In genomic region chrX:23854945-23855344, GRCh38 we compare ENCODE assay signal across 25 cellular contexts. TPM values are rescaled to one million over a fixed set of nuclear protein-coding genes. Genes with fewer than 3 reads are reported as not detected.
DNase-seq lines count a peak whose midpoint lies in the region; ATAC-seq, FAIRE-seq and TF ChIP-seq lines count a peak whose summit lies in the region.
"Had no signal": no experiment of that assay in that cellular context is flagged by ENCODE, and none has a peak within 500 bp of the region (broad histone marks: within the 10 kb centered on the region; RNA-seq: fewer than 3 reads in every experiment).

No MANE protein-coding gene starts in this region.

- H2AK9ac ChIP-seq in IMR-90 (replicated peaks; ENCODE audit: low read depth, low read length, poor library complexity), result no peak overlapping the region

- H3K18ac ChIP-seq in IMR-90 (ENCODE audit: low read depth, low read length), result no peak overlapping the region

- no peak overlapping the region for H4K8ac ChIP-seq in IMR-90 (ENCODE audit: low read depth in 2 of 2, low read length in 2 of 2)

- FAIRE-seq in A549 (lab: Jason Lieb, UNC) (no peak), K562 (lab: Jason Lieb, UNC) (no peak)
- FAIRE-seq: G401.6, H54 had no signal

- H2BK5ac ChIP-seq in IMR-90 (ENCODE audit: low read depth, low read length, poor library complexity, severe bottlenecking), result no peak overlapping the region

- DNase-seq in A549 (ENCODE audit: low read depth in 1 of 2, low spot score in 1 of 2) (no peak), IMR-90 (no peak), K562 (ENCODE audit: extremely low read depth in 1 of 4, low spot score in 3 of 4) (no peak), lower lobe of right lung (peak; percentile 50), NCI-H510A (lab: John Stamatoyannopoulos, UW) (no peak)
- DNase-seq: activated CD4-positive, alpha-beta T cell treated with anti-CD3 and anti-CD28 coated beads, Interleukin-2, amount 10 ng/mL, durations not matched to agents 24 days and 14 days; activated naive CD4-positive, alpha-beta T cell; activated T-cell treated with anti-CD3 and anti-CD28 coated beads, Interleukin-2, amount 50 U/mL, for 4 hours; C1 segment of cervical spinal cord; Caco-2; naive B cell; NCI-H1436; occipital lobe had no signal

- no peak overlapping the region for H3K4me2 ChIP-seq in A549
- no peak overlapping the region for H3K4me2 ChIP-seq in IMR-90 (ENCODE audit: low read depth, low read length)
- H3K4me2 ChIP-seq in K562 (ENCODE audit: insufficient read depth, low read length), result no peak overlapping the region

- H3K27me3 ChIP-seq in IMR-90 (ENCODE audit: control insufficient read depth, insufficient read depth, low read length) (no peaks in the 10 kb centered on the region), K562 (ENCODE audit: control insufficient read depth in 2 of 2, insufficient read depth in 2 of 2, low read length in 2 of 2) (no peaks in the 10 kb centered on the region), lower lobe of right lung (ENCODE audit: low read depth) (no peaks in the 10 kb centered on the region)

- H3K36me3 Mint-ChIP-seq in activated T-helper 17 cell treated with anti-CD3 and anti-CD28 coated beads, Interleukin-2, amount 50 U/mL, for 72 hours (ENCODE audit: low read depth), result no peaks in the 10 kb centered on the region
- H3K36me3 Mint-ChIP-seq: naive B cell had no signal

- no peak for TF ChIP-seq POLR2A in A549 (IDR thresholded peaks at IDR 0.05; ENCODE audit: low read length)
- TF ChIP-seq POLR2A in IMR-90 (IDR thresholded peaks at IDR 0.05; ENCODE audit: low read depth, low read length), result no peak
- TF ChIP-seq POLR2A in K562 (conservative IDR thresholded peaks at IDR 0.05), result no peak

- H4K5ac ChIP-seq in IMR-90 (ENCODE audit: low read depth, low read length), result no peak overlapping the region

- ATAC-seq in A549 (no peak), IMR-90 (ENCODE audit: low read depth) (no peak), K562 (no peak), lower lobe of right lung (no peak), GM18873 (IDR thresholded peaks at IDR 0.05; ENCODE audit: low FRiP score, unreplicated experiment) (no peak)
- no peak for ATAC-seq in activated T-helper 17 cell treated with anti-CD3 and anti-CD28 coated beads, Interleukin-2, amount 50 U/mL, for 72 hours (replicated peaks)
- ATAC-seq: activated T-cell treated with anti-CD3 and anti-CD28 coated beads, Interleukin-2, amount 50 U/mL, for 4 hours; SK-N-SH treated with all-trans-retinoic acid at 6 μM for 48 hours had no signal

- no peak overlapping the region for H2AK5ac ChIP-seq in IMR-90 (ENCODE audit: low read depth, low read length)

- in situ Hi-C loops in IMR-90 (cut with MboI; ENCODE audit: low sequenced_read_pairs), result no loop called here
- in situ Hi-C loops in K562 (cut with MboI), result no loop called here

- H2BK20ac ChIP-seq in IMR-90 (ENCODE audit: low read depth, low read length), result no peak overlapping the region

- H3K4me3 ChIP-seq in A549 (no peak overlapping the region), IMR-90 (ENCODE audit: insufficient read depth, low read depth, low read length) (no peak overlapping the region), K562 (no peak overlapping the region), lower lobe of right lung (no peak overlapping the region)

- CTCF ChIA-PET in A549 (lab: Yijun Ruan, JAX) (interaction anchor here (0.6 to 3.8 kb wide), 4 partner anchors 11 to 72 kb away, joined by 3 to 14 read pairs (median 6); partner anchors contain the start of gene SAT1), IMR-90 (lab: Yijun Ruan, JAX) (interaction anchor here (0.6 kb wide), 1 partner anchor 173 kb away, joined by 3 read pairs; no protein-coding TSS in a partner anchor), K562 (lab: Yijun Ruan, JAX; ENCODE audit: low intra/inter-chr PET ratio) (no interaction called here)

- TF ChIP-seq RAD21 in A549 (conservative IDR thresholded peaks at IDR 0.05 in 1 of 2, IDR thresholded peaks at IDR 0.05 in 1 of 2) (no peak), IMR-90 (IDR thresholded peaks at IDR 0.05; ENCODE audit: low read length) (no peak), K562 (CRISPR knock-in tag; conservative IDR thresholded peaks at IDR 0.05 in 1 of 2, IDR thresholded peaks at IDR 0.05 in 1 of 2) (no peak)

- no peaks in the 10 kb centered on the region for H3K79me1 ChIP-seq in IMR-90 (ENCODE audit: low read depth in 1 of 2, low read length in 2 of 2)

- H3K27ac ChIP-seq in A549, result no peak overlapping the region
- H3K27ac ChIP-seq in IMR-90 (ENCODE audit: insufficient read depth, low read length), result no peak overlapping the region
- H3K27ac ChIP-seq in K562 (ENCODE audit: extremely low read depth, low read depth, low read length), result no peak overlapping the region
- no peak overlapping the region for H3K27ac ChIP-seq in lower lobe of right lung
- H3K27ac ChIP-seq: VCaP had no signal

- no peak overlapping the region for H3K4me3 Mint-ChIP-seq in activated T-helper 17 cell treated with anti-CD3 and anti-CD28 coated beads, Interleukin-2, amount 50 U/mL, for 72 hours
- H3K4me3 Mint-ChIP-seq: activated CD4-positive, alpha-beta T cell treated with anti-CD3 and anti-CD28 coated beads, Interleukin-2, amount 10 ng/mL, durations not matched to agents 24 days and 14 days; activated T-cell treated with anti-CD3 and anti-CD28 coated beads, Interleukin-2, amount 50 U/mL, for 4 hours; brain; naive B cell; stimulated activated naive CD8-positive, alpha-beta T cell treated with anti-CD3 and anti-CD28 coated beads, Interleukin-15, Interleukin-2, amounts not matched to agents 100 ng/mL and 50 ng/mL, for 24 hours; T-helper 2 cell treated with Interferon-gamma antibody and Interleukin-4, amounts not matched to agents 5 μg/mL and 100 μg/mL, for 36 hours had no signal

- TF ChIP-seq EP300 in A549 (IDR thresholded peaks at IDR 0.05), result no peak
- TF ChIP-seq EP300 in K562 (IDR thresholded peaks at IDR 0.05; ENCODE audit: low read length), result no peak

- intact Hi-C loops in IMR-90 (cut with micrococcal nuclease), result no loop called here
- intact Hi-C loops in K562 (cut with micrococcal nuclease), result no loop called here
- intact Hi-C loops in lower lobe of right lung (cut with DNase I), result no loop called here

- POLR2A ChIA-PET in A549 (lab: Yijun Ruan, JAX), result interaction anchor here (0.7 kb wide), 1 partner anchor 34 kb away, joined by 3 read pairs; no protein-coding TSS in a partner anchor
- POLR2A ChIA-PET in IMR-90 (lab: Charles Lee; ENCODE audit: unreplicated experiment), result interaction anchor here (0.7 kb wide), 1 partner anchor 11 kb away, joined by 15 read pairs; no protein-coding TSS in a partner anchor
- POLR2A ChIA-PET in K562 (lab: Yijun Ruan, JAX), result interaction anchor here (0.6 kb wide), 1 partner anchor 72 kb away, joined by 3 read pairs; the partner anchor contains the start of gene SAT1

- no peak overlapping the region for H3K23ac ChIP-seq in IMR-90 (ENCODE audit: low read depth, low read length)

- H3K9me1 ChIP-seq in IMR-90 (ENCODE audit: insufficient read depth, low read length) (peaks cover 3% of the 10 kb centered on the region; the same call in 1 of the 2 replicates), K562 (ENCODE audit: control insufficient read depth, insufficient read depth, low read length) (no peaks in the 10 kb centered on the region)

- H2AFZ ChIP-seq in IMR-90 (replicated peaks; ENCODE audit: low read length, poor library complexity) (no peak overlapping the region), K562 (ENCODE audit: low read depth, low read length) (no peak overlapping the region)

- H4K91ac ChIP-seq in IMR-90 (ENCODE audit: insufficient read depth, low read depth, low read length), result no peak overlapping the region

- H3K36me3 ChIP-seq in IMR-90 (ENCODE audit: control insufficient read depth, insufficient read depth, low read length), result no peaks in the 10 kb centered on the region
- H3K36me3 ChIP-seq in K562 (ENCODE audit: control insufficient read depth, insufficient read depth, low read length), result peaks cover 12% of the 10 kb centered on the region; the same call in 1 of the 3 replicates
- H3K36me3 ChIP-seq in lower lobe of right lung, result no peaks in the 10 kb centered on the region

- H3K27ac Mint-ChIP-seq in activated T-helper 17 cell treated with anti-CD3 and anti-CD28 coated beads, Interleukin-2, amount 50 U/mL, for 72 hours, result no peak overlapping the region
- H3K27ac Mint-ChIP-seq: activated CD4-positive, alpha-beta T cell treated with anti-CD3 and anti-CD28 coated beads, Interleukin-2, amount 10 ng/mL, durations not matched to agents 24 days and 14 days; brain; stimulated activated naive CD8-positive, alpha-beta T cell treated with anti-CD3 and anti-CD28 coated beads, Interleukin-15, Interleukin-2, amounts not matched to agents 100 ng/mL and 50 ng/mL, for 24 hours; T-helper 2 cell treated with Interferon-gamma antibody and Interleukin-4, amounts not matched to agents 5 μg/mL and 100 μg/mL, for 36 hours had no signal

- H3K4me1 Mint-ChIP-seq in activated T-helper 17 cell treated with anti-CD3 and anti-CD28 coated beads, Interleukin-2, amount 50 U/mL, for 72 hours, result no peaks in the 10 kb centered on the region
- H3K4me1 Mint-ChIP-seq: activated CD4-positive, alpha-beta T cell treated with anti-CD3 and anti-CD28 coated beads, Interleukin-2, amount 10 ng/mL, durations not matched to agents 24 days and 14 days; brain; naive B cell had no signal

- BruUV-seq in IMR-90 (replicated peaks; lab: Mats Ljungman, UMichigan), result no TSS peak
- BruUV-seq in K562 (replicated peaks; lab: Mats Ljungman, UMichigan), result no TSS peak

- no peak overlapping the region for H2BK15ac ChIP-seq in IMR-90 (ENCODE audit: low read depth, low read length)

- TF ChIP-seq CTCF in A549 (IDR thresholded peaks at IDR 0.05) (no peak), IMR-90 (conservative IDR thresholded peaks at IDR 0.05; ENCODE audit: low read depth, low read length) (no peak), K562 (IDR thresholded peaks at IDR 0.05 in 2 of 3, conservative IDR thresholded peaks at IDR 0.05 in 1 of 3; ENCODE audit: insufficient read depth in 2 of 3, low read depth in 1 of 3, low read length in 3 of 3) (no peak), lower lobe of right lung (IDR thresholded peaks at IDR 0.05) (no peak)

- no peak overlapping the region for H2BK120ac ChIP-seq in IMR-90 (ENCODE audit: low read depth, low read length)

- H3K9ac ChIP-seq in IMR-90 (ENCODE audit: low read depth, low read length), result no peak overlapping the region
- no peak overlapping the region for H3K9ac ChIP-seq in K562 (ENCODE audit: insufficient read depth in 1 of 2, low read depth in 2 of 2, low read length in 2 of 2)

- H3K27me3 Mint-ChIP-seq in activated T-helper 17 cell treated with anti-CD3 and anti-CD28 coated beads, Interleukin-2, amount 50 U/mL, for 72 hours, result no peaks in the 10 kb centered on the region
- H3K27me3 Mint-ChIP-seq: activated CD4-positive, alpha-beta T cell treated with anti-CD3 and anti-CD28 coated beads, Interleukin-2, amount 10 ng/mL, durations not matched to agents 24 days and 14 days; brain; naive B cell; stimulated activated naive CD8-positive, alpha-beta T cell treated with anti-CD3 and anti-CD28 coated beads, Interleukin-15, Interleukin-2, amounts not matched to agents 100 ng/mL and 50 ng/mL, for 24 hours had no signal

- WGBS in A549 (ENCODE audit: missing lambda C conversion rate), result 95% methylated on average over 3 of the region's 3 CpGs
- WGBS in IMR-90 (ENCODE audit: extremely low coverage in 2 of 2, insufficient read length in 1 of 2), 2 experiments, result no CpG with 5 or more reads among the region's 3 CpGs
- 100% methylated on average over 3 of the region's 3 CpGs for WGBS in K562 (ENCODE audit: insufficient coverage, low coverage, missing lambda C conversion rate)

- no peaks in the 10 kb centered on the region for H3K9me3 Mint-ChIP-seq in activated T-helper 17 cell treated with anti-CD3 and anti-CD28 coated beads, Interleukin-2, amount 50 U/mL, for 72 hours
- H3K9me3 Mint-ChIP-seq: activated CD4-positive, alpha-beta T cell treated with anti-CD3 and anti-CD28 coated beads, Interleukin-2, amount 10 ng/mL, durations not matched to agents 24 days and 14 days; activated T-cell treated with anti-CD3 and anti-CD28 coated beads, Interleukin-2, amount 50 U/mL, for 4 hours; brain; naive B cell; stimulated activated naive CD8-positive, alpha-beta T cell treated with anti-CD3 and anti-CD28 coated beads, Interleukin-15, Interleukin-2, amounts not matched to agents 100 ng/mL and 50 ng/mL, for 24 hours; T-helper 2 cell treated with Interferon-gamma antibody and Interleukin-4, amounts not matched to agents 5 μg/mL and 100 μg/mL, for 36 hours had no signal

- H3K9me3 ChIP-seq in A549 (no peaks in the 10 kb centered on the region), IMR-90 (ENCODE audit: control insufficient read depth, insufficient read depth, low read length) (no peaks in the 10 kb centered on the region), K562 (replicated peaks; ENCODE audit: control insufficient read depth, insufficient read depth, low read depth, low read length) (no peaks in the 10 kb centered on the region), lower lobe of right lung (no peaks in the 10 kb centered on the region)
- H3K9me3 ChIP-seq: Caco-2 had no signal

- H3K14ac ChIP-seq in IMR-90 (replicated peaks; ENCODE audit: low read depth, low read length), result no peak overlapping the region

- no peak overlapping the region for H3K56ac ChIP-seq in IMR-90 (ENCODE audit: extremely low read depth, insufficient read depth, low read length)

- H3K79me2 ChIP-seq in K562 (ENCODE audit: control insufficient read depth, insufficient read depth, low read length), result no peaks in the 10 kb centered on the region

- peaks cover 10% of the 10 kb centered on the region; the same call in 2 of the 3 replicates for H3K4me1 ChIP-seq in A549
- no peaks in the 10 kb centered on the region for H3K4me1 ChIP-seq in IMR-90 (ENCODE audit: control insufficient read depth, insufficient read depth, low read length)
- H3K4me1 ChIP-seq in K562 (replicated peaks in 1 of 2; ENCODE audit: control insufficient read depth in 2 of 2, insufficient read depth in 2 of 2, low read length in 2 of 2), result no peaks in the 10 kb centered on the region; a peak in 2 of 5 replicates
- no peaks in the 10 kb centered on the region for H3K4me1 ChIP-seq in lower lobe of right lung

- dilution Hi-C loops in IMR-90 (cut with HindIII; ENCODE audit: low sequenced_read_pairs, unreplicated experiment), result no loop called here

- H4K20me1 ChIP-seq in IMR-90 (ENCODE audit: insufficient read depth, low read length), result no peaks in the 10 kb centered on the region
- no peaks in the 10 kb centered on the region for H4K20me1 ChIP-seq in K562 (replicated peaks; ENCODE audit: control insufficient read depth, insufficient read depth, low read length)

- no peak overlapping the region for H3K4ac ChIP-seq in IMR-90 (ENCODE audit: low read depth, low read length)

RNA-seq across cellular contexts. Expression of gene APOO, which starts 52.8 kb away (rescaled TPM):
- polyA plus RNA-seq in A549 (2011; rRNA removed), result 48.5 and 59.4 TPM in 2 replicates
- polyA plus RNA-seq in A549 (2012; cell fraction: cytosol; rRNA removed), result 30.5 and 33.8 TPM in 2 replicates
- 10.6 and 10.7 TPM in 2 replicates for polyA plus RNA-seq in A549 (2012; cell fraction: nucleus; rRNA removed)
- polyA plus RNA-seq in A549 (2017; fragmentation: RNase III; extraction: RNeasy Plus Mini Kit Qiagen cat#74134 plus additional on column Dnase treatment), result 33.3 to 35.1 TPM (median 33.5 TPM) in 3 replicates
- polyA minus RNA-seq in A549 (2011; rRNA and poly(A)+ RNA removed), result 9.4 and 9.8 TPM in 2 replicates
- total RNA-seq in IMR-90 (2012; rRNA removed), result 9.0 and 11.4 TPM in 2 replicates
- polyA plus RNA-seq in IMR-90 (2012; rRNA removed), result 14.2 and 15.2 TPM in 2 replicates
- polyA plus RNA-seq in IMR-90 (2012; cell fraction: cytosol; rRNA removed), result 3.4 and 3.9 TPM in 2 replicates
- 1.4 and 4.0 TPM in 2 replicates for polyA plus RNA-seq in IMR-90 (2012; cell fraction: nucleus; rRNA removed; ENCODE audit: low replicate concordance)
- total RNA-seq in K562 (2011; cell fraction: chromatin; rRNA removed; ENCODE audit: low replicate concordance), result 16.2 and 19.7 TPM in 2 replicates
- 11.2 and 12.5 TPM in 2 replicates for total RNA-seq in K562 (2011; cell fraction: nucleolus; rRNA removed)
- 18.0 and 23.3 TPM in 2 replicates for total RNA-seq in K562 (2011; cell fraction: nucleoplasm; rRNA removed)
- 37.3 and 43.7 TPM in 2 replicates for total RNA-seq in K562 (2014; rRNA removed)
- total RNA-seq in K562 (2014; rRNA removed; fragmentation: Illumina TruSeq; extraction: Trizol), result 60.8 and 64.4 TPM in 2 replicates
- 56.9 and 59.7 TPM in 2 replicates for total RNA-seq in K562 (2015; rRNA removed; fragmentation: Illumina TruSeq; extraction: Trizol)
- total RNA-seq in K562 (2021), result 59.8 and 63.9 TPM in 2 replicates
- polyA plus RNA-seq in K562 (2011; rRNA removed), result 55.2 and 67.3 TPM in 2 replicates
- polyA plus RNA-seq in K562 (2011; cell fraction: cytosol; rRNA removed), result 34.2 and 35.9 TPM in 2 replicates
- polyA plus RNA-seq in K562 (2011; cell fraction: nucleus; rRNA removed), result 9.4 and 13.6 TPM in 2 replicates
- polyA plus RNA-seq in K562 (2012), result 78.6 and 89.2 TPM in 2 replicates
- 62.9 and 72.0 TPM in 2 replicates for polyA plus RNA-seq in K562 (2014; fragmentation: Illumina TruSeq; extraction: Trizol)
- 10 to 100 TPM; 46.5 to 76.4 TPM for polyA plus RNA-seq in K562 (2014; fragmentation: Nextera tagmentation; extraction: Ambion mirVana)
- 58.9 and 63.6 TPM in 2 replicates for polyA plus RNA-seq in K562 (2014; rRNA removed)
- polyA minus RNA-seq in K562 (2011; rRNA and poly(A)+ RNA removed), result 30.1 and 34.1 TPM in 2 replicates
- 4.8 and 11.5 TPM in 2 replicates for polyA minus RNA-seq in K562 (2011; cell fraction: cytosol; rRNA and poly(A)+ RNA removed)
- 6.3 and 8.2 TPM in 2 replicates for polyA minus RNA-seq in K562 (2011; cell fraction: nucleus; rRNA and poly(A)+ RNA removed)
- total RNA-seq in lower lobe of right lung, result 15.9 TPM
- 10 to 100 TPM; 15.3 to 25.4 TPM for total RNA-seq in activated T-helper 17 cell treated with anti-CD3 and anti-CD28 coated beads, Interleukin-2, amount 50 U/mL, for 72 hours

RNA-seq across cellular contexts. Expression of gene CXorf58, which starts 52.9 kb away (rescaled TPM):
- 0.37 and 0.47 TPM in 2 replicates for polyA plus RNA-seq in A549 (2011; rRNA removed)
- 0.04 and 0.09 TPM in 2 replicates for polyA plus RNA-seq in A549 (2012; cell fraction: cytosol; rRNA removed)
- polyA plus RNA-seq in A549 (2012; cell fraction: nucleus; rRNA removed), result 0.02 and 0.10 TPM in 2 replicates
- 0.07 to 0.16 TPM (median 0.15 TPM) in 3 replicates for polyA plus RNA-seq in A549 (2017; fragmentation: RNase III; extraction: RNeasy Plus Mini Kit Qiagen cat#74134 plus additional on column Dnase treatment)
- polyA minus RNA-seq in A549 (2011; rRNA and poly(A)+ RNA removed), result not detected in 2 replicates
- not detected in 2 replicates for total RNA-seq in IMR-90 (2012; rRNA removed)
- polyA plus RNA-seq in IMR-90 (2012; rRNA removed), result not detected in 2 replicates
- not detected in 2 replicates for polyA plus RNA-seq in IMR-90 (2012; cell fraction: cytosol; rRNA removed)
- not detected in 2 replicates for polyA plus RNA-seq in IMR-90 (2012; cell fraction: nucleus; rRNA removed; ENCODE audit: low replicate concordance)
- not detected in 2 replicates for total RNA-seq in K562 (2011; cell fraction: chromatin; rRNA removed; ENCODE audit: low replicate concordance)
- total RNA-seq in K562 (2011; cell fraction: nucleolus; rRNA removed), result not detected in 2 replicates
- not detected in 2 replicates for total RNA-seq in K562 (2011; cell fraction: nucleoplasm; rRNA removed)
- 0.12 and 0.27 TPM in 2 replicates for total RNA-seq in K562 (2014; rRNA removed)
- 0.13 and 0.15 TPM in 2 replicates for total RNA-seq in K562 (2014; rRNA removed; fragmentation: Illumina TruSeq; extraction: Trizol)
- total RNA-seq in K562 (2015; rRNA removed; fragmentation: Illumina TruSeq; extraction: Trizol), result 0.25 TPM in 1 of 2 replicates, not detected in the other
- total RNA-seq in K562 (2021), result 0.25 TPM in 1 of 2 replicates, not detected in the other
- polyA plus RNA-seq in K562 (2011; rRNA removed), result 0.11 and 0.17 TPM in 2 replicates
- polyA plus RNA-seq in K562 (2011; cell fraction: cytosol; rRNA removed), result 0.12 TPM in 1 of 2 replicates, not detected in the other
- polyA plus RNA-seq in K562 (2011; cell fraction: nucleus; rRNA removed), result not detected in 2 replicates
- 0.08 TPM in 1 of 2 replicates, not detected in the other for polyA plus RNA-seq in K562 (2012)
- not detected in 2 replicates for polyA plus RNA-seq in K562 (2014; fragmentation: Illumina TruSeq; extraction: Trizol)
- under 1 TPM; 0.10 to 0.13 TPM for polyA plus RNA-seq in K562 (2014; fragmentation: Nextera tagmentation; extraction: Ambion mirVana)
- polyA plus RNA-seq in K562 (2014; rRNA removed), result 0.26 TPM in 1 of 2 replicates, not detected in the other
- 0.11 TPM in 1 of 2 replicates, not detected in the other for polyA minus RNA-seq in K562 (2011; rRNA and poly(A)+ RNA removed)
- polyA minus RNA-seq in K562 (2011; cell fraction: cytosol; rRNA and poly(A)+ RNA removed), result not detected in 2 replicates
- polyA minus RNA-seq in K562 (2011; cell fraction: nucleus; rRNA and poly(A)+ RNA removed), result not detected in 2 replicates
- 0.27 TPM for total RNA-seq in lower lobe of right lung
- total RNA-seq in activated T-helper 17 cell treated with anti-CD3 and anti-CD28 coated beads, Interleukin-2, amount 50 U/mL, for 72 hours, result under 1 TPM in 1 of 2 donors, not detected in 1; 0.58 TPM
- total RNA-seq: activated CD4-positive, alpha-beta T cell treated with anti-CD3 and anti-CD28 coated beads, Interleukin-2, amount 10 ng/mL, durations not matched to agents 24 days and 14 days; activated CD8-positive, alpha-beta memory T cell treated with anti-CD3 and anti-CD28 coated beads for 36 hours; Caco-2; mesenteric fat pad; occipital lobe; skeletal muscle tissue had no signal

Comparison
In these comparisons a context has a peak if more than half of its experiments do, and no peak if none do; other contexts are left out.
1. Of the 35 proteins assayed by ChIP-seq in both K562 and A549: peak only in K562: none; only in A549: none; in both: CEBPB; in neither: 34.